In genomic region chr13:51437550-51438127, GRCh38 we compare ENCODE assay signal across 1 cellular context.
TF ChIP-seq lines count a peak whose summit lies in the region.

No MANE protein-coding gene starts in this region.

TF ChIP-seq in HEK293, 187 proteins besides CTCF, POLR2A, EP300 and RAD21 (continued from another document):
- peak; percentile 6; the same call in 1 of the 2 replicates for TF ChIP-seq PRDM6 (tag by site-specific recombination; IDR thresholded peaks at IDR 0.05)
